21 cellular contexts compared by ENCODE assay signal in the genomic region with DNA sequence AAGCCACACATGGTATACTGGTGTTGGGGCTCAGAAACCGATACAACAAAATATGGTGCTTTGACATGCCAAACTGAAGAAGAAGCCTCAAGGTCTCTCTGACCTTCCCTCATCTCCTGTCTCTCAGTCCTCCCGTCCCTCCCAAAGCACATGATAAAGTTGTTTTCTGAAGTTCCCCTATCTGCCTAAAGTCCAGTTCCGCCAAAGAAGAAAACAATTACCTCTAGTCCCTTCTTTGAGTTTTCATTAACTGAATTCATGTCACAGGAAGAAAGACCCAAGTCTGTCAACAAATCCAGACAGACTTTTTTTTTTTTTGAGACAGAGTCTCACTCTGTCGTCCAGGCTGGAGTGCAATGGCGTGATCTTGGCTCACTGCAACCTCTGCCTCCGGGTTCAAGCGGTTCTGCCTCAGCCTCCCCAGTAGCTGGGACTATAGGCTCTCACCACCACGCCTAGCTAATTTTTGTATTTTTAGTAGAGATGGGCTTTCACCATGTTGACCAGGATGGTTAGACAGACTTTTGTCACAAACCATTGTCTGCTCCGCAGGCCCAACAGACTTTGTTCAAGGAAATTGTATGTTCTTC.
"Had no signal": no experiment of that assay in that cellular context is flagged by ENCODE, and none has a peak within 500 bp of the region (broad histone marks: within the 10 kb centered on the region; RNA-seq: fewer than 3 reads in every experiment).

No MANE protein-coding gene starts in this region.

- H3K4me1 Mint-ChIP-seq: nephron had no signal

- H3K27me3 ChIP-seq: dorsolateral prefrontal cortex, right atrium auricular region, sigmoid colon, spleen, tibial nerve, vagina had no signal

- H3K9me3 Mint-ChIP-seq: nephron had no signal

- H3K36me3 ChIP-seq: prostate gland, right atrium auricular region, sigmoid colon, spleen, thoracic aorta, tibial nerve, vagina had no signal

- H3K4me3 Mint-ChIP-seq: naive thymus-derived CD4-positive, alpha-beta T cell; nephron; stimulated activated memory B cell treated with anti-CD40 and anti-IgM and Interleukin-4, amounts not matched to agents 10 μg/mL and 1 μg/mL and 100 μg/mL, for 72 hours; stimulated activated naive CD8-positive, alpha-beta T cell treated with anti-CD3 and anti-CD28 coated beads, Interleukin-15, Interleukin-2, amounts not matched to agents 100 ng/mL and 50 ng/mL, for 24 hours had no signal

- H3K4me3 ChIP-seq: dorsolateral prefrontal cortex, prostate gland, right atrium auricular region, sigmoid colon, spleen, thoracic aorta, tibial nerve, vagina had no signal

- H3K4me1 ChIP-seq: prostate gland, right atrium auricular region, vagina had no signal

- FAIRE-seq: colon, frontal cortex, kidney had no signal

- H3K27ac Mint-ChIP-seq: naive thymus-derived CD4-positive, alpha-beta T cell; stimulated activated memory B cell treated with anti-CD40 and anti-IgM and Interleukin-4, amounts not matched to agents 10 μg/mL and 1 μg/mL and 100 μg/mL, for 72 hours; stimulated activated naive CD8-positive, alpha-beta T cell treated with anti-CD3 and anti-CD28 coated beads, Interleukin-15, Interleukin-2, amounts not matched to agents 100 ng/mL and 50 ng/mL, for 24 hours had no signal

- ATAC-seq: left lobe of liver; naive thymus-derived CD4-positive, alpha-beta T cell; stimulated activated memory B cell treated with anti-CD40 and anti-IgM and Interleukin-4, amounts not matched to agents 10 μg/mL and 1 μg/mL and 100 μg/mL, for 72 hours had no signal

- DNase-seq: dorsolateral prefrontal cortex; effector CD4-positive, alpha-beta T cell; kidney; mesenchymal stem cell; midbrain; naive thymus-derived CD4-positive, alpha-beta T cell; occipital lobe; sigmoid colon; spleen; stimulated activated CD4-positive, alpha-beta T cell treated with anti-CD3 and anti-CD28 coated beads, Interleukin-4, amount 100 ng/mL, for 4 hours had no signal

- H3K27ac ChIP-seq: dorsolateral prefrontal cortex, prostate gland, right atrium auricular region, spleen, thoracic aorta, vagina had no signal

- H3K9me3 ChIP-seq: prostate gland, right atrium auricular region, sigmoid colon, thoracic aorta, vagina had no signal

- H3K27me3 Mint-ChIP-seq: naive thymus-derived CD4-positive, alpha-beta T cell; stimulated activated memory B cell treated with anti-CD40 and anti-IgM and Interleukin-4, amounts not matched to agents 10 μg/mL and 1 μg/mL and 100 μg/mL, for 72 hours; stimulated activated naive CD8-positive, alpha-beta T cell treated with anti-CD3 and anti-CD28 coated beads, Interleukin-15, Interleukin-2, amounts not matched to agents 100 ng/mL and 50 ng/mL, for 24 hours had no signal
